Comparison of ENCODE assay signal across 11 cellular contexts in genomic region chr3:150746791-150747590, GRCh38. TPM values are rescaled to one million over a fixed set of nuclear protein-coding genes. Genes with fewer than 3 reads are reported as not detected.
DNase-seq lines count a peak whose midpoint lies in the region; ATAC-seq and TF ChIP-seq lines count a peak whose summit lies in the region.
"Had no signal": no experiment of that assay in that cellular context is flagged by ENCODE, and none has a peak within 500 bp of the region (broad histone marks: within the 10 kb centered on the region; RNA-seq: fewer than 3 reads in every experiment).

No MANE protein-coding gene starts in this region.

- DNase-seq in T-helper 1 cell (no peak), left lobe of liver (ENCODE audit: low spot score) (no peak), NCI-H345 treated with DMSO at 0.1 percent for 48 hours (lab: John Stamatoyannopoulos, UW; ENCODE audit: unreplicated experiment) (no peak), GM20000 (ENCODE audit: low spot score) (no peak)
- no peak for DNase-seq in stimulated activated naive B cell treated with anti-CD40 and anti-IgM and Interleukin-4, amounts not matched to agents 10 μg/mL and 1 μg/mL and 100 μg/mL, for 72 hours
- DNase-seq: NCI-H1694 had no signal

- H3K4me1 Mint-ChIP-seq in T-helper 1 cell treated with Interleukin-12 subunit alpha and Interleukin-12 subunit beta and Interleukin-4 antibody, amounts not matched to agents 30 μg/mL and 1 μg/mL, for 36 hours (ENCODE audit: low read depth): peaks cover 78% of the 10 kb centered on the region
- H3K4me1 Mint-ChIP-seq in stimulated activated naive B cell treated with anti-CD40 and anti-IgM and Interleukin-4, amounts not matched to agents 10 μg/mL and 1 μg/mL and 100 μg/mL, for 72 hours: peaks cover 67 to 99% of the 10 kb centered on the region in 2 donors

- ATAC-seq in left lobe of liver (peak; percentile 6), GM18861 (IDR thresholded peaks at IDR 0.05; ENCODE audit: unreplicated experiment) (no peak)
- peak; percentile 31 to 34 for ATAC-seq in stimulated activated naive B cell treated with anti-CD40 and anti-IgM and Interleukin-4, amounts not matched to agents 10 μg/mL and 1 μg/mL and 100 μg/mL, for 72 hours (replicated peaks)
- ATAC-seq: K562 had no signal

- no peaks in the 10 kb centered on the region for H3K9me3 Mint-ChIP-seq in T-helper 1 cell treated with Interleukin-12 subunit alpha and Interleukin-12 subunit beta and Interleukin-4 antibody, amounts not matched to agents 30 μg/mL and 1 μg/mL, for 36 hours
- H3K9me3 Mint-ChIP-seq in stimulated activated naive B cell treated with anti-CD40 and anti-IgM and Interleukin-4, amounts not matched to agents 10 μg/mL and 1 μg/mL and 100 μg/mL, for 72 hours: peaks cover 0 to 3% of the 10 kb centered on the region in 2 donors

- H3K27ac Mint-ChIP-seq in T-helper 1 cell treated with Interleukin-12 subunit alpha and Interleukin-12 subunit beta and Interleukin-4 antibody, amounts not matched to agents 30 μg/mL and 1 μg/mL, for 36 hours: peak overlapping the region; percentile 22
- peak overlapping the region; percentile 96 for H3K27ac Mint-ChIP-seq in stimulated activated naive B cell treated with anti-CD40 and anti-IgM and Interleukin-4, amounts not matched to agents 10 μg/mL and 1 μg/mL and 100 μg/mL, for 72 hours

- peaks cover 26% of the 10 kb centered on the region for H3K36me3 Mint-ChIP-seq in T-helper 1 cell treated with Interleukin-12 subunit alpha and Interleukin-12 subunit beta and Interleukin-4 antibody, amounts not matched to agents 30 μg/mL and 1 μg/mL, for 36 hours (ENCODE audit: low read depth)
- H3K36me3 Mint-ChIP-seq in stimulated activated naive B cell treated with anti-CD40 and anti-IgM and Interleukin-4, amounts not matched to agents 10 μg/mL and 1 μg/mL and 100 μg/mL, for 72 hours: peaks cover 67 to 77% of the 10 kb centered on the region in 2 donors

- peak overlapping the region; percentile 78 for H3K27ac ChIP-seq in VCaP

- H3K4me3 Mint-ChIP-seq in T-helper 1 cell treated with Interleukin-12 subunit alpha and Interleukin-12 subunit beta and Interleukin-4 antibody, amounts not matched to agents 30 μg/mL and 1 μg/mL, for 36 hours: no peak overlapping the region
- peak overlapping the region; percentile 78 for H3K4me3 Mint-ChIP-seq in stimulated activated naive B cell treated with anti-CD40 and anti-IgM and Interleukin-4, amounts not matched to agents 10 μg/mL and 1 μg/mL and 100 μg/mL, for 72 hours

- no peak for TF ChIP-seq CTCF in VCaP (conservative IDR thresholded peaks at IDR 0.05)
- no peak for TF ChIP-seq CTCF in GM20000 (IDR thresholded peaks at IDR 0.05; ENCODE audit: extremely low read depth, missing control alignments)

- H3K27me3 Mint-ChIP-seq in T-helper 1 cell treated with Interleukin-12 subunit alpha and Interleukin-12 subunit beta and Interleukin-4 antibody, amounts not matched to agents 30 μg/mL and 1 μg/mL, for 36 hours (ENCODE audit: low read depth): no peaks in the 10 kb centered on the region
- no peaks in the 10 kb centered on the region for H3K27me3 Mint-ChIP-seq in stimulated activated naive B cell treated with anti-CD40 and anti-IgM and Interleukin-4, amounts not matched to agents 10 μg/mL and 1 μg/mL and 100 μg/mL, for 72 hours

RNA-seq across cellular contexts. Expression of gene SIAH2, which starts 16.0 kb away (rescaled TPM):
- total RNA-seq in left lobe of liver: 39.5 TPM

RNA-seq across cellular contexts. Expression of gene ERICH6, which starts 43.3 kb away (rescaled TPM):
- total RNA-seq in left lobe of liver: not detected
- total RNA-seq: K562, lung microvascular endothelial cell had no signal
